In genomic region chr5:54302267-54302687, GRCh38 we compare ENCODE assay signal across 1 cellular context.
TF ChIP-seq lines count a peak whose summit lies in the region.

No MANE protein-coding gene starts in this region.

TF ChIP-seq in H1, 55 proteins besides CTCF, POLR2A, EP300 and RAD21:
- TF ChIP-seq, protein P1, sequence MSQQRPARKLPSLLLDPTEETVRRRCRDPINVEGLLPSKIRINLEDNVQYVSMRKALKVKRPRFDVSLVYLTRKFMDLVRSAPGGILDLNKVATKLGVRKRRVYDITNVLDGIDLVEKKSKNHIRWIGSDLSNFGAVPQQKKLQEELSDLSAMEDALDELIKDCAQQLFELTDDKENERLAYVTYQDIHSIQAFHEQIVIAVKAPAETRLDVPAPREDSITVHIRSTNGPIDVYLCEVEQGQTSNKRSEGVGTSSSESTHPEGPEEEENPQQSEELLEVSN (IDR thresholded peaks at IDR 0.05), result no peak
- TF ChIP-seq YY1 (IDR thresholded peaks at IDR 0.05; ENCODE audit: low read depth, low read length), result no peak
- TF ChIP-seq TEAD4 (IDR thresholded peaks at IDR 0.05; ENCODE audit: low read depth, low read length), result no peak
- TF ChIP-seq TCF12 (IDR thresholded peaks at IDR 0.05; ENCODE audit: low read depth, low read length), result no peak
- TF ChIP-seq PHF8 (conservative IDR thresholded peaks at IDR 0.05; ENCODE audit: low read depth, low read length), result no peak
- TF ChIP-seq ATF2 (IDR thresholded peaks at IDR 0.05; ENCODE audit: low read length), result no peak
- 0 out of 2 replicates have a peak, but pooled peaks have one; percentile 25 for TF ChIP-seq CEBPB (IDR thresholded peaks at IDR 0.05; ENCODE audit: low read depth, low read length)
